Comparison of ENCODE assay signal across 8 cellular contexts in genomic region chr4:86544313-86544966, GRCh38. TPM values are rescaled to one million over a fixed set of nuclear protein-coding genes. Genes with fewer than 3 reads are reported as not detected.
DNase-seq lines count a peak whose midpoint lies in the region; ATAC-seq, FAIRE-seq and TF ChIP-seq lines count a peak whose summit lies in the region.

No MANE protein-coding gene starts in this region.

- TF ChIP-seq POLR2A in GM12878 (IDR thresholded peaks at IDR 0.05; ENCODE audit: low read depth, low read length) (no peak), tibial nerve (IDR thresholded peaks at IDR 0.05) (no peak)

- H3K4me2 ChIP-seq in GM12878 (ENCODE audit: control insufficient read depth, insufficient read depth): peak overlapping the region; percentile 23
- no peak overlapping the region for H3K4me2 ChIP-seq in GM23248 (ENCODE audit: unreplicated experiment)

- peak; percentile 32 for DNase-seq in GM20000 (ENCODE audit: low spot score)
- DNase-seq in GM12878 (ENCODE audit: low read depth, low spot score): no peak
- DNase-seq in GM23248: no peak
- DNase-seq in Ammon's horn (ENCODE audit: low spot score): no peak
- DNase-seq in tibial nerve (ENCODE audit: low spot score in 2 of 2): no peak
- DNase-seq in effector CD4-positive, alpha-beta T cell: no peak

- H3K27ac ChIP-seq in GM12878 (ENCODE audit: control insufficient read depth, insufficient read depth) (peak overlapping the region; percentile 35; the same call in 1 of the 2 replicates), GM23248 (no peak overlapping the region), tibial nerve (peak overlapping the region in 2 of 4 donors; percentile 12 to 14)

- SMC1A ChIA-PET in GM12878 (lab: Charles Lee; ENCODE audit: uncharacterized antibody, unreplicated experiment): interaction anchor here (0.8 to 4.8 kb wide), 16 partner anchors 9 to 76 kb away, joined by 3 to 32 read pairs (median 5); partner anchors contain the start of gene PTPN13

- TF ChIP-seq EP300 in GM12878 (IDR thresholded peaks at IDR 0.05; ENCODE audit: borderline replicate concordance in 1 of 2, control insufficient read depth in 1 of 2, low read depth in 2 of 2, low read length in 2 of 2) (peak in 1 of 2 experiments; percentile 68; a peak in 1 of 4 replicates), tibial nerve (IDR thresholded peaks at IDR 0.05) (no peak)

- WGBS in GM12878 (ENCODE audit: insufficient coverage, insufficient replicate concordance, low lambda C conversion rate, missing lambda C conversion rate): 0% methylated on average over 2 of the region's 2 CpGs
- 32 to 49% methylated on average over 2 of the region's 2 CpGs for WGBS in GM23248 (ENCODE audit: low coverage in 1 of 2, low lambda C conversion rate in 2 of 2, missing lambda C conversion rate in 2 of 2), 2 experiments
- 7 to 28% methylated on average over 2 of the region's 2 CpGs for WGBS in tibial nerve, 2 donors

- CTCF ChIA-PET in GM12878 (lab: Yijun Ruan, JAX): interaction anchor here (1.0 to 3.7 kb wide), 4 partner anchors 13 to 46 kb away, joined by 4 to 14 read pairs (median 5); no protein-coding TSS in a partner anchor

- RAD21 ChIA-PET in GM12878 (lab: Charles Lee; ENCODE audit: unreplicated experiment): interaction anchor here (1.0 to 4.7 kb wide), 6 partner anchors 12 to 91 kb away, joined by 3 to 32 read pairs (median 14); partner anchors contain the start of gene PTPN13

- H3K9ac ChIP-seq in GM12878 (ENCODE audit: control insufficient read depth, insufficient read depth, low read length) (no peak overlapping the region), GM23248 (no peak overlapping the region)

- no peaks in the 10 kb centered on the region; the same call in 2 of the 3 replicates for H3K9me3 ChIP-seq in GM12878 (replicated peaks; ENCODE audit: control insufficient read depth, insufficient read depth, low read length)
- no peaks in the 10 kb centered on the region for H3K9me3 ChIP-seq in GM23248 (ENCODE audit: low read depth)
- no peaks in the 10 kb centered on the region for H3K9me3 ChIP-seq in tibial nerve

- H3K9me2 ChIP-seq in GM23248 (ENCODE audit: insufficient read depth): no peaks in the 10 kb centered on the region

- ATAC-seq in GM18508 (IDR thresholded peaks at IDR 0.05; ENCODE audit: insufficient read depth, unreplicated experiment) (peak; percentile 83), HG03108 (IDR thresholded peaks at IDR 0.05; ENCODE audit: unreplicated experiment) (peak; percentile 85), GM12878 (peak; percentile 89)

- intact Hi-C loops in GM12878 (cut with micrococcal nuclease; ENCODE audit: unreplicated experiment): loop anchor here (1.0 kb wide), 1 partner anchor 13 kb away; no protein-coding TSS in a partner anchor

- peak; percentile 93 for FAIRE-seq in GM12878 (lab: Jason Lieb, UNC)

- H3K4me3 ChIP-seq in GM12878 (no peak overlapping the region), GM23248 (no peak overlapping the region), tibial nerve (no peak overlapping the region)

- no TSS peak for BruUV-seq in GM12878 (replicated peaks; lab: Mats Ljungman, UMichigan)

- no peaks in the 10 kb centered on the region for H3K36me3 ChIP-seq in GM12878 (ENCODE audit: control insufficient read depth in 2 of 2, insufficient read depth in 2 of 2, low read length in 1 of 2)
- no peaks in the 10 kb centered on the region for H3K36me3 ChIP-seq in GM23248 (ENCODE audit: low read depth)
- no peaks in the 10 kb centered on the region for H3K36me3 ChIP-seq in tibial nerve

- no peak for TF ChIP-seq CTCF in GM20000 (IDR thresholded peaks at IDR 0.05; ENCODE audit: extremely low read depth, missing control alignments)
- no peak for TF ChIP-seq CTCF in GM12878 (IDR thresholded peaks at IDR 0.05 in 2 of 3, conservative IDR thresholded peaks at IDR 0.05 in 1 of 3; ENCODE audit: control insufficient read depth in 2 of 3, extremely low read depth in 1 of 3, insufficient read depth in 1 of 3, low read depth in 3 of 3, low read length in 3 of 3)
- TF ChIP-seq CTCF in tibial nerve (IDR thresholded peaks at IDR 0.05): no peak

- TF ChIP-seq RAD21 in GM12878 (IDR thresholded peaks at IDR 0.05; ENCODE audit: insufficient read depth, low read depth, low read length): no peak

- H4K20me1 ChIP-seq in GM12878 (ENCODE audit: control insufficient read depth, insufficient read depth): no peaks in the 10 kb centered on the region
- no peaks in the 10 kb centered on the region for H4K20me1 ChIP-seq in GM23248 (ENCODE audit: insufficient read depth)

- no peaks in the 10 kb centered on the region; a peak in 1 of 4 replicates for H3K27me3 ChIP-seq in GM12878 (replicated peaks in 1 of 2; ENCODE audit: control insufficient read depth in 2 of 2, insufficient read depth in 2 of 2, low read length in 1 of 2)
- no peaks in the 10 kb centered on the region for H3K27me3 ChIP-seq in GM23248 (replicated peaks; ENCODE audit: insufficient read depth)
- H3K27me3 ChIP-seq in tibial nerve: no peaks in the 10 kb centered on the region

- H3F3A ChIP-seq in GM23248 (ENCODE audit: insufficient read depth): peaks cover 7% of the 10 kb centered on the region

- POLR2A ChIA-PET in GM12878 (lab: Charles Lee): interaction anchor here (0.8 to 1.6 kb wide), 4 partner anchors 15 to 49 kb away, joined by 3 to 8 read pairs (median 3); partner anchors contain the start of gene PTPN13

- H3K4me1 ChIP-seq in GM12878 (ENCODE audit: control insufficient read depth, insufficient read depth, low read length): peaks cover 12% of the 10 kb centered on the region
- peaks cover 11% of the 10 kb centered on the region for H3K4me1 ChIP-seq in GM23248 (ENCODE audit: insufficient read depth)
- H3K4me1 ChIP-seq in tibial nerve: peaks cover 0 to 34% (median 8%) of the 10 kb centered on the region in 4 donors

- H2AFZ ChIP-seq in GM12878 (ENCODE audit: control insufficient read depth, low read depth, low read length): peak overlapping the region; percentile 6; the same call in 1 of the 2 replicates
- H2AFZ ChIP-seq in GM23248: no peak overlapping the region

- in situ Hi-C loops in GM12878 (cut with MboI): no loop called here
- in situ Hi-C loops in GM23248 (cut with MboI): no loop called here

- H3K79me2 ChIP-seq in GM12878 (ENCODE audit: control insufficient read depth, insufficient read depth, low read length) (no peaks in the 10 kb centered on the region), GM23248 (ENCODE audit: insufficient read depth) (no peaks in the 10 kb centered on the region)

TF ChIP-seq in GM12878, 131 proteins besides CTCF, POLR2A, EP300 and RAD21 (continues in another document):
- TF ChIP-seq, protein P1, sequence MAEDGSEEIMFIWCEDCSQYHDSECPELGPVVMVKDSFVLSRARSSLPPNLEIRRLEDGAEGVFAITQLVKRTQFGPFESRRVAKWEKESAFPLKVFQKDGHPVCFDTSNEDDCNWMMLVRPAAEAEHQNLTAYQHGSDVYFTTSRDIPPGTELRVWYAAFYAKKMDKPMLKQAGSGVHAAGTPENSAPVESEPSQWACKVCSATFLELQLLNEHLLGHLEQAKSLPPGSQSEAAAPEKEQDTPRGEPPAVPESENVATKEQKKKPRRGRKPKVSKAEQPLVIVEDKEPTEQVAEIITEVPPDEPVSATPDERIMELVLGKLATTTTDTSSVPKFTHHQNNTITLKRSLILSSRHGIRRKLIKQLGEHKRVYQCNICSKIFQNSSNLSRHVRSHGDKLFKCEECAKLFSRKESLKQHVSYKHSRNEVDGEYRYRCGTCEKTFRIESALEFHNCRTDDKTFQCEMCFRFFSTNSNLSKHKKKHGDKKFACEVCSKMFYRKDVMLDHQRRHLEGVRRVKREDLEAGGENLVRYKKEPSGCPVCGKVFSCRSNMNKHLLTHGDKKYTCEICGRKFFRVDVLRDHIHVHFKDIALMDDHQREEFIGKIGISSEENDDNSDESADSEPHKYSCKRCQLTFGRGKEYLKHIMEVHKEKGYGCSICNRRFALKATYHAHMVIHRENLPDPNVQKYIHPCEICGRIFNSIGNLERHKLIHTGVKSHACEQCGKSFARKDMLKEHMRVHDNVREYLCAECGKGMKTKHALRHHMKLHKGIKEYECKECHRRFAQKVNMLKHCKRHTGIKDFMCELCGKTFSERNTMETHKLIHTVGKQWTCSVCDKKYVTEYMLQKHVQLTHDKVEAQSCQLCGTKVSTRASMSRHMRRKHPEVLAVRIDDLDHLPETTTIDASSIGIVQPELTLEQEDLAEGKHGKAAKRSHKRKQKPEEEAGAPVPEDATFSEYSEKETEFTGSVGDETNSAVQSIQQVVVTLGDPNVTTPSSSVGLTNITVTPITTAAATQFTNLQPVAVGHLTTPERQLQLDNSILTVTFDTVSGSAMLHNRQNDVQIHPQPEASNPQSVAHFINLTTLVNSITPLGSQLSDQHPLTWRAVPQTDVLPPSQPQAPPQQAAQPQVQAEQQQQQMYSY (CRISPR knock-in tag; IDR thresholded peaks at IDR 0.05): no peak
- TF ChIP-seq PAX5 (IDR thresholded peaks at IDR 0.05; ENCODE audit: borderline replicate concordance, low read depth, low read length) (no peak), YBX1 (IDR thresholded peaks at IDR 0.05) (no peak), ESRRA (IDR thresholded peaks at IDR 0.05; ENCODE audit: low read length) (no peak), SIN3A (IDR thresholded peaks at IDR 0.05; ENCODE audit: low read depth, low read length) (no peak), SMC3 (IDR thresholded peaks at IDR 0.05; ENCODE audit: borderline replicate concordance, low read length) (no peak)

RNA-seq across cellular contexts. Expression of gene PTPN13, which starts 49.7 kb away (rescaled TPM):
- 224 and 251 TPM in 2 replicates for total RNA-seq in GM12878 (2013; cell fraction: nucleolus; rRNA removed)
- 58.5 and 70.0 TPM in 2 replicates for total RNA-seq in GM12878 (2014; rRNA removed)
- 69.4 and 74.7 TPM in 2 replicates for total RNA-seq in GM12878 (2014; rRNA removed; fragmentation: Illumina TruSeq; extraction: Trizol)
- total RNA-seq in GM12878 (2021): 58.9 and 61.2 TPM in 2 replicates
- 0.70 TPM for polyA plus RNA-seq in GM12878 (2011; ENCODE audit: low read depth)
- 22.6 and 29.0 TPM in 2 replicates for polyA plus RNA-seq in GM12878 (2011; rRNA removed)
- 12.1 and 14.9 TPM in 2 replicates for polyA plus RNA-seq in GM12878 (2011; cell fraction: cytosol; rRNA removed)
- 26.2 and 31.1 TPM in 2 replicates for polyA plus RNA-seq in GM12878 (2011; cell fraction: nucleus; rRNA removed)
- polyA plus RNA-seq in GM12878 (2012): 1.2 and 1.3 TPM in 2 replicates
- polyA plus RNA-seq in GM12878 (2014; fragmentation: Illumina TruSeq; extraction: Trizol): 50.5 and 63.8 TPM in 2 replicates
- 1 to 10 TPM; 8.5 to 9.3 TPM for polyA plus RNA-seq in GM12878 (2014; fragmentation: Nextera tagmentation; extraction: Ambion mirVana)
- 28.2 and 33.5 TPM in 2 replicates for polyA plus RNA-seq in GM12878 (2014; rRNA removed)
- polyA plus RNA-seq in GM12878 (2016; fragmentation: Nextera tagmentation; extraction: Ambion mirVana): 10 to 100 TPM; 30.5 to 34.3 TPM
- 52.3 and 66.6 TPM in 2 replicates for polyA minus RNA-seq in GM12878 (2011; rRNA and poly(A)+ RNA removed)
- 14.9 and 16.0 TPM in 2 replicates for polyA minus RNA-seq in GM12878 (2011; cell fraction: cytosol; rRNA and poly(A)+ RNA removed)
- polyA minus RNA-seq in GM12878 (2011; cell fraction: nucleus; rRNA and poly(A)+ RNA removed): 65.9 and 110 TPM in 2 replicates
- 42.7 and 43.2 TPM in 2 replicates for total RNA-seq in GM23248 (2014; rRNA removed; shearing (Covaris generic))
- polyA plus RNA-seq in GM23248 (2016; fragmentation: Nextera tagmentation; extraction: Ambion mirVana): 11.6 and 13.0 TPM in 2 replicates
- total RNA-seq in tibial nerve: 100 to 1,000 TPM in 1 of 4 donors, 10 to 100 TPM in 3; 86.4 to 113 (median 92.6) TPM
